ENCODE assay signal across 22 cellular contexts in the genomic region with DNA sequence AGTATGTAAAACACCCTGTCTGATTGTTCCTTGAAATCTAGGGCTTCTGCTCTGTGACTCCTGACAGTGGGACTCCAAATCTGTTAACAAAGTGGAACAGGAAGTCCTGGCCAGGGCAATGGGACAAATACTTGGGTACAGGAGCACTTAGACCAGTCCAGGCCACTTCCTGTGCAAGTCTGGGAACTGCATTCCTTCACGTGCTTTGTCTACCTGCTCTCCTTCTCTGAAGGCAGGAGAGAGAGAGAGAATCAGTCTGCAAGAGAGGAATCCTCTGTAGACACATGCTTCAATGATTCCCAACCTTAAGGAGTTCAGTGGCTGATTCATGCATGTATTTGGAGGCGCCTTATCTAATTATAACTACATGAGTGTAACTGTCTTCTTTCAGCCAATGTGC.
"Had no signal": no experiment of that assay in that cellular context is flagged by ENCODE, and none has a peak within 500 bp of the region (broad histone marks: within the 10 kb centered on the region; RNA-seq: fewer than 3 reads in every experiment).

No MANE protein-coding gene starts in this region.

- H3K4me3 ChIP-seq: colonic mucosa, esophagus squamous epithelium, heart left ventricle, pancreas, psoas muscle, skin epidermis, thoracic aorta had no signal

- FAIRE-seq: keratinocyte, pancreas had no signal

- H3K9me3 ChIP-seq: colonic mucosa, esophagus squamous epithelium, heart left ventricle, pancreas, psoas muscle, thoracic aorta had no signal

- H3K4me1 Mint-ChIP-seq: naive B cell; nephron; stimulated activated naive B cell treated with anti-CD40 and anti-IgM and Interleukin-4, amounts not matched to agents 10 μg/mL and 1 μg/mL and 100 μg/mL, for 72 hours had no signal

- H3K4me3 Mint-ChIP-seq: naive B cell; nephron; stimulated activated naive B cell treated with anti-CD40 and anti-IgM and Interleukin-4, amounts not matched to agents 10 μg/mL and 1 μg/mL and 100 μg/mL, for 72 hours; stimulated activated naive CD8-positive, alpha-beta T cell treated with anti-CD3 and anti-CD28 coated beads, Interleukin-15, amount 100 ng/mL, for 72 hours had no signal

- H3K27ac ChIP-seq: colonic mucosa, esophagus squamous epithelium, heart left ventricle, pancreas, psoas muscle, thoracic aorta had no signal

- H3K4me1 ChIP-seq: colonic mucosa, heart left ventricle, pancreas, psoas muscle had no signal

- H3K27me3 ChIP-seq: colonic mucosa had no signal

- ATAC-seq: heart left ventricle; left colon; left ventricle myocardium superior; pancreas; psoas muscle; sciatic nerve; stimulated activated naive B cell treated with anti-CD40 and anti-IgM and Interleukin-4, amounts not matched to agents 10 μg/mL and 1 μg/mL and 100 μg/mL, for 72 hours; stimulated activated naive CD8-positive, alpha-beta T cell treated with anti-CD3 and anti-CD28 coated beads, Interleukin-15, amount 100 ng/mL, for 72 hours had no signal

- DNase-seq: colonic mucosa; dermis blood vessel endothelial cell; esophagus squamous epithelium; foreskin fibroblast; heart left ventricle; hippocampal formation; left colon; left ventricle myocardium superior; mesendoderm; naive B cell; occipital lobe; pancreas; psoas muscle; stimulated activated CD4-positive, alpha-beta T cell treated with anti-CD3 and anti-CD28 coated beads, Interleukin-2, amount 100 ng/mL, for 24 hours; stimulated activated CD4-positive, alpha-beta T cell treated with anti-CD3 and anti-CD28 coated beads, Interleukin-4, amount 100 ng/mL, for 4 hours; stimulated activated naive B cell treated with anti-CD40 and anti-IgM and Interleukin-4, amounts not matched to agents 10 μg/mL and 1 μg/mL and 100 μg/mL, for 72 hours; stimulated activated naive CD8-positive, alpha-beta T cell treated with anti-CD3 and anti-CD28 coated beads, Interleukin-15, amount 100 ng/mL, for 72 hours had no signal

- H3K9me3 Mint-ChIP-seq: nephron; stimulated activated naive B cell treated with anti-CD40 and anti-IgM and Interleukin-4, amounts not matched to agents 10 μg/mL and 1 μg/mL and 100 μg/mL, for 72 hours; stimulated activated naive CD8-positive, alpha-beta T cell treated with anti-CD3 and anti-CD28 coated beads, Interleukin-15, amount 100 ng/mL, for 72 hours had no signal

- H3K36me3 ChIP-seq: colonic mucosa, esophagus squamous epithelium, heart left ventricle, pancreas, thoracic aorta had no signal

- H3K36me3 Mint-ChIP-seq: naive B cell; stimulated activated naive B cell treated with anti-CD40 and anti-IgM and Interleukin-4, amounts not matched to agents 10 μg/mL and 1 μg/mL and 100 μg/mL, for 72 hours had no signal
